ENCODE assay signal across 1 cellular context in genomic region chr11:19995131-19995530, GRCh38.
TF ChIP-seq lines count a peak whose summit lies in the region.

No MANE protein-coding gene starts in this region.

TF ChIP-seq in K562, 482 proteins besides CTCF, POLR2A, EP300 and RAD21 (continued from another document and continues in another):
- TF ChIP-seq, protein P1, sequence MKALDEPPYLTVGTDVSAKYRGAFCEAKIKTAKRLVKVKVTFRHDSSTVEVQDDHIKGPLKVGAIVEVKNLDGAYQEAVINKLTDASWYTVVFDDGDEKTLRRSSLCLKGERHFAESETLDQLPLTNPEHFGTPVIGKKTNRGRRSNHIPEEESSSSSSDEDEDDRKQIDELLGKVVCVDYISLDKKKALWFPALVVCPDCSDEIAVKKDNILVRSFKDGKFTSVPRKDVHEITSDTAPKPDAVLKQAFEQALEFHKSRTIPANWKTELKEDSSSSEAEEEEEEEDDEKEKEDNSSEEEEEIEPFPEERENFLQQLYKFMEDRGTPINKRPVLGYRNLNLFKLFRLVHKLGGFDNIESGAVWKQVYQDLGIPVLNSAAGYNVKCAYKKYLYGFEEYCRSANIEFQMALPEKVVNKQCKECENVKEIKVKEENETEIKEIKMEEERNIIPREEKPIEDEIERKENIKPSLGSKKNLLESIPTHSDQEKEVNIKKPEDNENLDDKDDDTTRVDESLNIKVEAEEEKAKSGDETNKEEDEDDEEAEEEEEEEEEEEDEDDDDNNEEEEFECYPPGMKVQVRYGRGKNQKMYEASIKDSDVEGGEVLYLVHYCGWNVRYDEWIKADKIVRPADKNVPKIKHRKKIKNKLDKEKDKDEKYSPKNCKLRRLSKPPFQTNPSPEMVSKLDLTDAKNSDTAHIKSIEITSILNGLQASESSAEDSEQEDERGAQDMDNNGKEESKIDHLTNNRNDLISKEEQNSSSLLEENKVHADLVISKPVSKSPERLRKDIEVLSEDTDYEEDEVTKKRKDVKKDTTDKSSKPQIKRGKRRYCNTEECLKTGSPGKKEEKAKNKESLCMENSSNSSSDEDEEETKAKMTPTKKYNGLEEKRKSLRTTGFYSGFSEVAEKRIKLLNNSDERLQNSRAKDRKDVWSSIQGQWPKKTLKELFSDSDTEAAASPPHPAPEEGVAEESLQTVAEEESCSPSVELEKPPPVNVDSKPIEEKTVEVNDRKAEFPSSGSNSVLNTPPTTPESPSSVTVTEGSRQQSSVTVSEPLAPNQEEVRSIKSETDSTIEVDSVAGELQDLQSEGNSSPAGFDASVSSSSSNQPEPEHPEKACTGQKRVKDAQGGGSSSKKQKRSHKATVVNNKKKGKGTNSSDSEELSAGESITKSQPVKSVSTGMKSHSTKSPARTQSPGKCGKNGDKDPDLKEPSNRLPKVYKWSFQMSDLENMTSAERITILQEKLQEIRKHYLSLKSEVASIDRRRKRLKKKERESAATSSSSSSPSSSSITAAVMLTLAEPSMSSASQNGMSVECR (CRISPR knock-in tag; IDR thresholded peaks at IDR 0.05), result peak; percentile 23; the same call in 1 of the 2 replicates
- TF ChIP-seq MEIS2 (IDR thresholded peaks at IDR 0.05; ENCODE audit: partially characterized antibody) (peak; percentile 84), MIER1 (IDR thresholded peaks at IDR 0.05; ENCODE audit: low read depth) (no peak), CBX3 (IDR thresholded peaks at IDR 0.05; ENCODE audit: borderline replicate concordance in 1 of 2, low read length in 2 of 2) (peak in 1 of 2 experiments; percentile 63; a peak in 1 of 3 replicates), BRF1 (IDR thresholded peaks at IDR 0.05; ENCODE audit: borderline replicate concordance, extremely low read depth, insufficient read length) (no peak), MITF (IDR thresholded peaks at IDR 0.05) (no peak), RCOR1 (IDR thresholded peaks at IDR 0.05; ENCODE audit: borderline replicate concordance in 1 of 2, low read depth in 2 of 2, low read length in 2 of 2) (peak in 1 of 2 experiments; percentile 81; a peak in 1 of 4 replicates), GATA2 (CRISPR knock-in tag; IDR thresholded peaks at IDR 0.05) (peak; percentile 48; the same call in 1 of the 2 replicates), CEBPG (CRISPR knock-in tag; IDR thresholded peaks at IDR 0.05) (peak; percentile 91), CEBPG (tag; conservative IDR thresholded peaks at IDR 0.05 in 1 of 2, IDR thresholded peaks at IDR 0.05 in 1 of 2) (peak; percentile 59 to 92), FOS (IDR thresholded peaks at IDR 0.05; ENCODE audit: extremely low read depth, insufficient read length) (peak; percentile 42), TCF15 (CRISPR knock-in tag; IDR thresholded peaks at IDR 0.05) (no peak), JUND (IDR thresholded peaks at IDR 0.05; ENCODE audit: borderline replicate concordance, low read depth, low read length) (peak; percentile 95), JUND (tag; IDR thresholded peaks at IDR 0.05; ENCODE audit: borderline replicate concordance, low read depth, low read length) (peak; percentile 84; the same call in 2 of the 3 replicates), SP1 (CRISPR knock-in tag; IDR thresholded peaks at IDR 0.05) (0 out of 2 replicates have a peak, but pooled peaks have one; percentile 42), SMARCC2 (IDR thresholded peaks at IDR 0.05; ENCODE audit: low read depth) (peak; percentile 40; the same call in 1 of the 2 replicates), TEAD4 (IDR thresholded peaks at IDR 0.05; ENCODE audit: low read length) (peak; percentile 81), TEAD4 (CRISPR knock-in tag; IDR thresholded peaks at IDR 0.05; ENCODE audit: borderline replicate concordance) (no peak), RBM14 (IDR thresholded peaks at IDR 0.05; ENCODE audit: borderline replicate concordance, insufficient read depth, low read depth, low read length) (no peak), TSC22D4 (tag; IDR thresholded peaks at IDR 0.05) (no peak), MAFK (IDR thresholded peaks at IDR 0.05; ENCODE audit: low read length) (peak; percentile 48; the same call in 1 of the 2 replicates), SMARCA4 (IDR thresholded peaks at IDR 0.05) (peak; percentile 86), KHSRP (IDR thresholded peaks at IDR 0.05) (no peak), FOSL1 (tag; conservative IDR thresholded peaks at IDR 0.05) (peak; percentile 96), L3MBTL2 (IDR thresholded peaks at IDR 0.05) (peak; percentile 82), JUN (IDR thresholded peaks at IDR 0.05; ENCODE audit: borderline replicate concordance, low read depth, low read length) (peak; percentile 93), JUN (CRISPR knock-in tag; IDR thresholded peaks at IDR 0.05; ENCODE audit: borderline replicate concordance) (peak; percentile 83; the same call in 1 of the 2 replicates), NR1H2 (CRISPR knock-in tag; IDR thresholded peaks at IDR 0.05) (no peak), TFE3 (CRISPR knock-in tag; IDR thresholded peaks at IDR 0.05) (no peak), STAT5A (IDR thresholded peaks at IDR 0.05; ENCODE audit: borderline replicate concordance, low read length) (peak; percentile 45; the same call in 1 of the 2 replicates), HMBOX1 (IDR thresholded peaks at IDR 0.05) (peak; percentile 76), MTA2 (IDR thresholded peaks at IDR 0.05; ENCODE audit: low read depth) (peak; percentile 67), TAL1 (IDR thresholded peaks at IDR 0.05) (peak; percentile 74), FOXP1 (CRISPR knock-in tag; IDR thresholded peaks at IDR 0.05) (peak; percentile 84), FOXA3 (CRISPR knock-in tag; conservative IDR thresholded peaks at IDR 0.05 in 1 of 2, IDR thresholded peaks at IDR 0.05 in 1 of 2) (peak; percentile 34 to 87; a peak in 2 of 4 replicates), HDGF (IDR thresholded peaks at IDR 0.05) (no peak), SOX6 (IDR thresholded peaks at IDR 0.05) (peak; percentile 44), MGA (IDR thresholded peaks at IDR 0.05) (peak; percentile 63; the same call in 1 of the 2 replicates)
- TF ChIP-seq, protein P2, sequence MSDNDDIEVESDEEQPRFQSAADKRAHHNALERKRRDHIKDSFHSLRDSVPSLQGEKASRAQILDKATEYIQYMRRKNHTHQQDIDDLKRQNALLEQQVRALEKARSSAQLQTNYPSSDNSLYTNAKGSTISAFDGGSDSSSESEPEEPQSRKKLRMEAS (CRISPR knock-in tag; IDR thresholded peaks at IDR 0.05), result peak; percentile 57
- TF ChIP-seq, protein P3, sequence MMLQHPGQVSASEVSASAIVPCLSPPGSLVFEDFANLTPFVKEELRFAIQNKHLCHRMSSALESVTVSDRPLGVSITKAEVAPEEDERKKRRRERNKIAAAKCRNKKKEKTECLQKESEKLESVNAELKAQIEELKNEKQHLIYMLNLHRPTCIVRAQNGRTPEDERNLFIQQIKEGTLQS (IDR thresholded peaks at IDR 0.05), result peak; percentile 96
- TF ChIP-seq, protein P3 (CRISPR knock-in tag; conservative IDR thresholded peaks at IDR 0.05), result 0 out of 2 replicates have a peak, but pooled peaks have one; percentile 66
